Comparison of ENCODE assay signal across 12 cellular contexts in the genomic region with DNA sequence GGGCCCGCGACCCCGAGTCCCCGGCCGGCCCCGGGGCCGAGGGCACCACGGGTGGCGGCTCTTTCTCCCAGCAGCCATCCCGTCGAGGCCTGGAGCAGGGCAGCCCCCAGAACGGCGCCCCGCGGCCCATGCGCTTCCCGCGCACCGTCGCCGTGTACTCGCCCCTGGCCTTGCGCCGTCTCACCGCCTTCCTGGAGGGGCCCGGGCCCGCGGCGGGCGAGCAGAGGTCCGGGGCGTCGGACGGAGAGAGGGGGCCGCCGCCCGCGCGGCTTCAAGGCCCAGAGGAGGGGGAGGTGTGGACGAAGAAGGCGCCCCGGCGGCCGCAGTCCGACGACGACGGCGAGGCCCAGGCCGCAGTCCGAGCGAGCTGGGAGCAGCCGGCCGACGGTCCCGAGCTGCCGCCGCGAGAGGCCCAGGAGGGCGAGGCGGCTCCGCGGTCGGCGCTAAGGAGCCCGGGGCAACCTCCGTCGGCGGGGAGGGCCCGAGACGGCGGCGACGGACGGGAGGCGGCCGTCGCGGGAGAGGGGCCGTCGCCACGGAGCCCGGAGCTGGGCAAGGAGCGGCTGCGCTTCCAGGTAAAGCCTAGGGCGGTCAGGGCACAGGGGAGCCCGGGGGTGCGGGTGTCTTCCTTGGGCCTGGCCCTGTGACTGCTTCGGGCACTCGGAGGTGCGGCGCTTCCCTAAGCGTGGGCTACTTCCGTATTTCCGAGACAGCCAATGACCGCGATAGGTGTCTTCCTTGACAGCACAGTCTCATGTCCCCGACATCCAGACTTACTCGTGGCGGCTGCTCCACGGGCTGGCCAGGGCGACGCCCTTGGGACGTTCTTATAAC. TPM values are rescaled to one million over a fixed set of nuclear protein-coding genes. Genes with fewer than 3 reads are reported as not detected.
DNase-seq lines count a peak whose midpoint lies in the region; ATAC-seq, FAIRE-seq and TF ChIP-seq lines count a peak whose summit lies in the region.
"Had no signal": no experiment of that assay in that cellular context is flagged by ENCODE, and none has a peak within 500 bp of the region (broad histone marks: within the 10 kb centered on the region; RNA-seq: fewer than 3 reads in every experiment).

No MANE protein-coding gene starts in this region.

- peak overlapping the region; percentile 23 for H3K4me3 ChIP-seq in cardiac muscle cell
- H3K4me3 ChIP-seq in endothelial cell of umbilical vein (replicated peaks in 1 of 3; ENCODE audit: insufficient read depth in 1 of 3, low read depth in 1 of 3, low read length in 3 of 3): no peak overlapping the region
- peak overlapping the region; percentile 41 for H3K4me3 ChIP-seq in urinary bladder (ENCODE audit: low read depth, low read length)

- no peaks in the 10 kb centered on the region for H3K9me3 ChIP-seq in cardiac muscle cell (ENCODE audit: low read depth)
- no peaks in the 10 kb centered on the region for H3K9me3 ChIP-seq in endothelial cell of umbilical vein (replicated peaks; ENCODE audit: control insufficient read depth, insufficient read depth, low read length)

- TF ChIP-seq POLR2A in endothelial cell of umbilical vein (IDR thresholded peaks at IDR 0.05; ENCODE audit: low read depth, low read length): no peak

- TF ChIP-seq CTCF in cardiac muscle cell (IDR thresholded peaks at IDR 0.05; ENCODE audit: low read depth, low read length) (no peak), endothelial cell of umbilical vein (IDR thresholded peaks at IDR 0.05; ENCODE audit: extremely low read depth in 1 of 2, insufficient read depth in 1 of 2, low read depth in 1 of 2, low read length in 2 of 2) (no peak), GM10248 (IDR thresholded peaks at IDR 0.05; ENCODE audit: control extremely low read depth, extremely low read depth, low read depth, missing control alignments) (no peak)

- dilution Hi-C loops in endothelial cell of umbilical vein (cut with MboI; ENCODE audit: extremely low pct_ligation_motif_present, low sequenced_read_pairs): no loop called here

- H3K27me3 Mint-ChIP-seq in naive B cell: peaks cover 24 to 39% (median 31%) of the 10 kb centered on the region in 3 donors

- H4K20me1 ChIP-seq in endothelial cell of umbilical vein (replicated peaks; ENCODE audit: control insufficient read depth, extremely low read depth, insufficient read depth, low read length): no peaks in the 10 kb centered on the region

- peak overlapping the region; percentile 9 for H3K4me2 ChIP-seq in endothelial cell of umbilical vein (ENCODE audit: insufficient read depth, low read length)

- no peaks in the 10 kb centered on the region for H3K36me3 ChIP-seq in cardiac muscle cell
- no peaks in the 10 kb centered on the region for H3K36me3 ChIP-seq in endothelial cell of umbilical vein (ENCODE audit: control insufficient read depth in 2 of 2, extremely low read depth in 1 of 2, insufficient read depth in 2 of 2, low read length in 2 of 2)
- H3K36me3 ChIP-seq in urinary bladder (ENCODE audit: insufficient read depth): no peaks in the 10 kb centered on the region

- CTCF ChIA-PET in endothelial cell of umbilical vein (lab: Charles Lee): interaction anchor here (0.9 kb wide), 1 partner anchor 15 kb away, joined by 4 read pairs; no protein-coding TSS in a partner anchor
- CTCF ChIA-PET in GM10248 (lab: Yijun Ruan, JAX): no interaction called here

- no peak for DNase-seq in cardiac muscle cell (ENCODE audit: low read depth in 1 of 2, low spot score in 1 of 2)
- DNase-seq in left ventricle myocardium superior: no peak
- DNase-seq in endothelial cell of umbilical vein (ENCODE audit: low read depth, low spot score): no peak
- DNase-seq in naive B cell: no peak
- DNase-seq in EL: no peak
- DNase-seq in GM10248 (ENCODE audit: extremely low spot score): no peak
- DNase-seq: activated naive CD4-positive, alpha-beta T cell treated with anti-CD3 and anti-CD28 coated beads for 36 hours; effector CD8-positive, alpha-beta T cell had no signal

- peak overlapping the region; percentile 47 for H2AFZ ChIP-seq in endothelial cell of umbilical vein (ENCODE audit: low read depth, low read length)

- H3K27me3 ChIP-seq in cardiac muscle cell (peaks cover 66% of the 10 kb centered on the region), endothelial cell of umbilical vein (ENCODE audit: control insufficient read depth in 2 of 2, insufficient read depth in 2 of 2, low read length in 2 of 2) (peaks cover 35 to 68% of the 10 kb centered on the region in 2 experiments)

- no peaks in the 10 kb centered on the region for H3K36me3 Mint-ChIP-seq in naive B cell

- H3K9ac ChIP-seq in endothelial cell of umbilical vein (replicated peaks; ENCODE audit: extremely low read depth, insufficient read depth, low read length): no peak overlapping the region

- intact Hi-C loops in left ventricle myocardium superior (cut with micrococcal nuclease) (no loop called here), endothelial cell of umbilical vein (cut with micrococcal nuclease) (no loop called here)

- no peaks in the 10 kb centered on the region for H3K9me1 ChIP-seq in endothelial cell of umbilical vein (replicated peaks; ENCODE audit: control insufficient read depth, extremely low read depth, insufficient read depth, low read length)

- H3K4me1 Mint-ChIP-seq in naive B cell: peaks cover 4% of the 10 kb centered on the region in 3 donors

- no peak for ATAC-seq in left ventricle myocardium superior
- ATAC-seq in naive B cell (ENCODE audit: low read depth in 2 of 2): peak; percentile 65 to 75
- no peak for ATAC-seq in GM21576 (IDR thresholded peaks at IDR 0.05; ENCODE audit: unreplicated experiment)

- 5% methylated on average over 104 of the region's 104 CpGs for WGBS in urinary bladder

- H3K4me3 Mint-ChIP-seq in naive B cell: peak overlapping the region in 4 of 8 donors; percentile 21 to 59 (median 50)

- no peak overlapping the region for H3K27ac ChIP-seq in cardiac muscle cell
- no peak overlapping the region for H3K27ac ChIP-seq in endothelial cell of umbilical vein (ENCODE audit: insufficient read depth, low read depth, low read length)
- H3K27ac ChIP-seq in urinary bladder (ENCODE audit: low read depth): no peak overlapping the region

- H3K4me1 ChIP-seq in cardiac muscle cell (ENCODE audit: low read depth) (no peaks in the 10 kb centered on the region), endothelial cell of umbilical vein (ENCODE audit: control insufficient read depth, extremely low read depth, insufficient read depth, low read length) (peaks cover 4% of the 10 kb centered on the region), urinary bladder (ENCODE audit: insufficient read depth) (peaks cover 2% of the 10 kb centered on the region)

- H3K9me3 Mint-ChIP-seq in naive B cell: peaks cover 0 to 2% (median 0%) of the 10 kb centered on the region in 7 donors
- H3K9me3 Mint-ChIP-seq: activated naive CD4-positive, alpha-beta T cell treated with anti-CD3 and anti-CD28 coated beads for 36 hours had no signal

- H3K27ac Mint-ChIP-seq in naive B cell: no peak overlapping the region
- H3K27ac Mint-ChIP-seq: activated naive CD4-positive, alpha-beta T cell treated with anti-CD3 and anti-CD28 coated beads for 36 hours; progenitor cell of endocrine pancreas had no signal

- BruUV-seq in endothelial cell of umbilical vein (replicated peaks; lab: Mats Ljungman, UMichigan): no TSS peak

- no peaks in the 10 kb centered on the region for H3K79me2 ChIP-seq in endothelial cell of umbilical vein (ENCODE audit: control insufficient read depth, insufficient read depth, low read length)

- no peak for FAIRE-seq in endothelial cell of umbilical vein (lab: Jason Lieb, UNC)

- POLR2A ChIA-PET in endothelial cell of umbilical vein (lab: Charles Lee): no interaction called here
- POLR2A ChIA-PET in GM10248 (lab: Yijun Ruan, JAX): no interaction called here

TF ChIP-seq in endothelial cell of umbilical vein, 7 proteins besides CTCF, POLR2A, EP300 and RAD21 (continues in another document):
- TF ChIP-seq JUN (IDR thresholded peaks at IDR 0.05; ENCODE audit: borderline replicate concordance, insufficient read depth, insufficient read length, low read depth): no peak
- peak; percentile 60 for TF ChIP-seq EZH2 (IDR thresholded peaks at IDR 0.05; ENCODE audit: borderline replicate concordance, low read depth, low read length, severe bottlenecking)
- TF ChIP-seq POLR2AphosphoS5 (IDR thresholded peaks at IDR 0.05; ENCODE audit: insufficient read depth, low read depth, low read length): no peak
- no peak for TF ChIP-seq FOS (IDR thresholded peaks at IDR 0.05; ENCODE audit: borderline replicate concordance, insufficient read depth, low read length)
- TF ChIP-seq MYC (IDR thresholded peaks at IDR 0.05; ENCODE audit: low read depth, low read length): no peak

RNA-seq across cellular contexts. Expression of gene ZAR1, which starts 0.8 kb away (rescaled TPM):
- total RNA-seq in cardiac muscle cell: not detected in 2 replicates
- polyA plus RNA-seq in cardiac muscle cell: not detected in 2 replicates
- total RNA-seq in left ventricle myocardium superior: not detected
- not detected in 2 replicates for total RNA-seq in endothelial cell of umbilical vein
- not detected in 2 replicates for polyA plus RNA-seq in endothelial cell of umbilical vein
- polyA plus RNA-seq in endothelial cell of umbilical vein (2011; cell fraction: cytosol; rRNA removed): not detected in 2 replicates
- polyA plus RNA-seq in endothelial cell of umbilical vein (2011; cell fraction: nucleus; rRNA removed): not detected in 2 replicates
- not detected in 2 replicates for polyA plus RNA-seq in endothelial cell of umbilical vein (2012)
- polyA minus RNA-seq in endothelial cell of umbilical vein: not detected in 2 replicates
- polyA minus RNA-seq in endothelial cell of umbilical vein (2011; cell fraction: cytosol; rRNA and poly(A)+ RNA removed): not detected
- not detected in 2 replicates for polyA minus RNA-seq in endothelial cell of umbilical vein (2011; cell fraction: nucleus; rRNA and poly(A)+ RNA removed)
- polyA plus RNA-seq in naive B cell (ENCODE audit: low read depth in 6 of 6): not detected
- not detected for total RNA-seq in urinary bladder
- polyA plus RNA-seq in urinary bladder: not detected
- total RNA-seq: activated naive CD4-positive, alpha-beta T cell treated with anti-CD3 and anti-CD28 coated beads for 36 hours; kidney epithelial cell; progenitor cell of endocrine pancreas had no signal

RNA-seq across cellular contexts. Expression of gene SLC10A4, which starts 7.8 kb away (rescaled TPM):
- total RNA-seq in cardiac muscle cell (0.18 and 0.39 TPM in 2 replicates), left ventricle myocardium superior (not detected), endothelial cell of umbilical vein (0.18 TPM in 1 of 2 replicates, not detected in the other), urinary bladder (3.2 TPM)
- polyA plus RNA-seq in cardiac muscle cell (not detected in 2 replicates), endothelial cell of umbilical vein (0.06 and 0.13 TPM in 2 replicates), naive B cell (ENCODE audit: low read depth in 6 of 6) (under 1 TPM in 1 of 6 donors, not detected in 5; 0.16 TPM), urinary bladder (1.2 TPM)
- 0.04 TPM in 1 of 2 replicates, not detected in the other for polyA plus RNA-seq in endothelial cell of umbilical vein (2011; cell fraction: cytosol; rRNA removed)
- polyA plus RNA-seq in endothelial cell of umbilical vein (2011; cell fraction: nucleus; rRNA removed): 0.24 TPM in 2 replicates
- polyA plus RNA-seq in endothelial cell of umbilical vein (2012): not detected in 2 replicates
- not detected in 2 replicates for polyA minus RNA-seq in endothelial cell of umbilical vein
- not detected for polyA minus RNA-seq in endothelial cell of umbilical vein (2011; cell fraction: cytosol; rRNA and poly(A)+ RNA removed)
- polyA minus RNA-seq in endothelial cell of umbilical vein (2011; cell fraction: nucleus; rRNA and poly(A)+ RNA removed): not detected in 2 replicates
- total RNA-seq: activated naive CD4-positive, alpha-beta T cell treated with anti-CD3 and anti-CD28 coated beads for 36 hours had no signal

Comparison
In these comparisons a context has a peak if more than half of its experiments do, and no peak if none do; other contexts are left out.
1. H3K4me3 ChIP-seq: peak in cardiac muscle cell (single experiment) and urinary bladder (single experiment); none in endothelial cell of umbilical vein (0 of 3).
2. ATAC-seq: peak in naive B cell (2 of 2); none in left ventricle myocardium superior (single experiment) and GM21576 (single experiment).